Comparison of ENCODE assay signal across 7 cellular contexts in the genomic region with DNA sequence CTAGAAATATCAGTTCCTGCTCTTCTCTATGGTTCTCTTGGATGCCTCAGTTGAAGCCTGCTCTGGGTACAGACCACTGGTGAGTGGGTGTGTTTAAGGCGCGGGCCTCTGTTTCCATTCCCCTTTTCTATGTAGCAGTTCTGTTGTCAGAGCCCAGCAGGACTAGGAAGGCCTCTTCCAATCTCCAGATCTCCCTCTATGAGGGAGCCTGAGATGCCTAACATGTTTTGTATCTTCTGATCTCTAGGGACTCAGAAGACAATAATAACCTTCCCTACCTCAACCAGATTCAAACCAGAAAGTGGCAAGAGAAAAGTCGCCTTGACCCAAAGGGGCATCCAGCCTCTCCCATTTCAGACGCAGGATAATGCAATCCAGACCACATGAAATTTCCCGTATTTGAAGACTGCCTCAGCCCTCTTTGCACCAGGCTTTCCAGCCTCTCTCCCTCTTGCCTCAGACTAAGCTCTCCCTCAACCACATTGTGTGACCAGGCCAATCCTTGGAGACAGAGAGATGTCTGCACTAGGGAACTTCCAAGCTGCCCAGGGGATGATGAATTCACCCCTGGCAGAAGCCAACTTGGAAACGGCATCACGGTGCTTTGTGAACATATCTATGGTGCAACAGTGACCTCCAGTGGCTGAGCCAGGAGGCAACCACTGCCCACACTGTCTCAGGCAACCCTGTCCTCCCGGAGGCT.
DNase-seq lines count a peak whose midpoint lies in the region; ATAC-seq and TF ChIP-seq lines count a peak whose summit lies in the region.

No MANE protein-coding gene starts in this region.

- CTCF ChIA-PET in WTC11 (lab: Charles Lee): interaction anchor here (0.5 to 2.5 kb wide), 44 partner anchors 13 to 1099 kb away, joined by 3 to 34 read pairs (median 4); no protein-coding TSS in a partner anchor

- peaks cover 5% of the 10 kb centered on the region for H3K4me1 Mint-ChIP-seq in WTC11

- no peaks in the 10 kb centered on the region for H3K27me3 ChIP-seq in colonic mucosa

- no peaks in the 10 kb centered on the region for H3K9me3 ChIP-seq in colonic mucosa

- H3K27ac Mint-ChIP-seq in WTC11: no peak overlapping the region

- H3K36me3 Mint-ChIP-seq in WTC11: no peaks in the 10 kb centered on the region

- intact Hi-C loops in colonic mucosa (cut with DNase I): loop anchor here (2.0 to 5.0 kb wide), 2 partner anchors 289 to 853 kb away; no protein-coding TSS in a partner anchor

- H3K27ac ChIP-seq in colonic mucosa: no peak overlapping the region

- POLR2A ChIA-PET in WTC11 (lab: Charles Lee): interaction anchor here (0.6 kb wide), 1 partner anchor 58 kb away, joined by 7 read pairs; no protein-coding TSS in a partner anchor

- no peak overlapping the region for H3K4me3 Mint-ChIP-seq in WTC11

- H3K36me3 ChIP-seq in colonic mucosa: no peaks in the 10 kb centered on the region

- peak; percentile 75 for ATAC-seq in HG02884 (IDR thresholded peaks at IDR 0.05; ENCODE audit: unreplicated experiment)
- peak; percentile 96 for ATAC-seq in WTC11

- no peak overlapping the region for H3K9ac ChIP-seq in colonic mucosa (ENCODE audit: low read depth in 2 of 2, low read length in 2 of 2)

- TF ChIP-seq CTCF in GM12865 (IDR thresholded peaks at IDR 0.05; ENCODE audit: insufficient read depth, low read depth, low read length, missing control alignments): peak; percentile 80
- peak; percentile 65 for TF ChIP-seq CTCF in WTC11 (IDR thresholded peaks at IDR 0.05)
- peak; percentile 75 for TF ChIP-seq CTCF in colonic mucosa (IDR thresholded peaks at IDR 0.05)

- no peaks in the 10 kb centered on the region for H3K4me1 ChIP-seq in colonic mucosa

- no peak overlapping the region for H3K4me3 ChIP-seq in GM12865 (ENCODE audit: low read depth, low read length)
- H3K4me3 ChIP-seq in colonic mucosa: no peak overlapping the region

- H3K9me3 Mint-ChIP-seq in WTC11: no peaks in the 10 kb centered on the region

- no peaks in the 10 kb centered on the region for H3K27me3 Mint-ChIP-seq in WTC11 (ENCODE audit: low read depth)

- DNase-seq in GM12865 (ENCODE audit: low read depth): peak; percentile 63
- DNase-seq in NCI-H2171 (lab: John Stamatoyannopoulos, UW): peak; percentile 1
- DNase-seq in WTC11 (ENCODE audit: low spot score): peak; percentile 82
- peak; percentile 66 for DNase-seq in colonic mucosa
- DNase-seq in left kidney (ENCODE audit: low read depth, low spot score): peak; percentile 89
- peak; percentile 43 to 48 for DNase-seq in stimulated activated CD4-positive, alpha-beta T cell treated with anti-CD3 and anti-CD28 coated beads, Interleukin-2, amount 100 ng/mL, for 48 hours

TF ChIP-seq in WTC11, 78 proteins besides CTCF, POLR2A, EP300 and RAD21:
- TF ChIP-seq ZBTB43 (CRISPR knock-in tag; IDR thresholded peaks at IDR 0.05) (no peak), ETV6 (CRISPR knock-in tag; IDR thresholded peaks at IDR 0.05) (0 out of 2 replicates have a peak, but pooled peaks have one; percentile 39), SP1 (CRISPR knock-in tag; conservative IDR thresholded peaks at IDR 0.05) (no peak), NR3C1 (CRISPR knock-in tag; conservative IDR thresholded peaks at IDR 0.05; ENCODE audit: low read depth) (no peak), EMX1 (CRISPR knock-in tag; IDR thresholded peaks at IDR 0.05) (no peak), TEAD1 (CRISPR knock-in tag; IDR thresholded peaks at IDR 0.05) (0 out of 2 replicates have a peak, but pooled peaks have one; percentile 48), TP53 (CRISPR knock-in tag; IDR thresholded peaks at IDR 0.05) (no peak), AFF4 (CRISPR knock-in tag; IDR thresholded peaks at IDR 0.05; ENCODE audit: borderline replicate concordance) (0 out of 2 replicates have a peak, but pooled peaks have one; percentile 44)
TF ChIP-seq in WTC11: peak in this region for 3.

Comparison
In these comparisons a context has a peak if more than half of its experiments do, and no peak if none do; other contexts are left out.
1. DNase-seq: peak in every context shown above with its lines; median percentile 89 in left kidney; 82 in WTC11; 66 in colonic mucosa; 63 in GM12865; 46 in stimulated activated CD4-positive, alpha-beta T cell treated with anti-CD3 and anti-CD28 coated beads, Interleukin-2, amount 100 ng/mL, for 48 hours; 1 in NCI-H2171.